In genomic region chr14:38045461-38045860, GRCh38 we compare ENCODE assay signal across 25 cellular contexts.
"Had no signal": no experiment of that assay in that cellular context is flagged by ENCODE, and none has a peak within 500 bp of the region (broad histone marks: within the 10 kb centered on the region; RNA-seq: fewer than 3 reads in every experiment).

No MANE protein-coding gene starts in this region.

- H3K27me3 ChIP-seq: colonic mucosa, dorsolateral prefrontal cortex, esophagus muscularis mucosa, esophagus squamous epithelium, foreskin keratinocyte, gastrocnemius medialis, gastroesophageal sphincter, heart left ventricle, heart right ventricle had no signal

- H3K27ac ChIP-seq: colonic mucosa, coronary artery, dorsolateral prefrontal cortex, epithelial cell of prostate, esophagus muscularis mucosa, esophagus squamous epithelium, foreskin keratinocyte, gastrocnemius medialis, gastroesophageal sphincter, heart left ventricle, heart right ventricle had no signal

- H3K27me3 Mint-ChIP-seq: dendritic cell treated with granulocyte-macrophage colony-stimulating factor and Interleukin-4, amounts not matched to agents 40 ng/mL and 50 ng/mL, for 4 days; effector memory CD8-positive, alpha-beta T cell had no signal

- H3K4me3 Mint-ChIP-seq: dendritic cell treated with granulocyte-macrophage colony-stimulating factor and Interleukin-4, amounts not matched to agents 40 ng/mL and 50 ng/mL, for 4 days; effector memory CD8-positive, alpha-beta T cell; endodermal cell had no signal

- DNase-seq: colonic mucosa; cortex of kidney; dermis blood vessel endothelial cell; dorsolateral prefrontal cortex; effector CD4-positive, alpha-beta T cell; effector CD8-positive, alpha-beta T cell; effector memory CD4-positive, alpha-beta T cell; effector memory CD8-positive, alpha-beta T cell; endodermal cell; erythroblast; esophagus squamous epithelium; foreskin fibroblast; foreskin keratinocyte; foreskin melanocyte; gastrocnemius medialis; glutamatergic neuron; head of caudate nucleus; heart left ventricle; heart right ventricle had no signal

- H3K9me3 Mint-ChIP-seq: effector memory CD8-positive, alpha-beta T cell; endodermal cell had no signal

- H3K4me1 ChIP-seq: colonic mucosa, esophagus muscularis mucosa, esophagus squamous epithelium, foreskin keratinocyte, gastrocnemius medialis, gastroesophageal sphincter, heart left ventricle had no signal

- H3K4me3 ChIP-seq: colonic mucosa, coronary artery, dorsolateral prefrontal cortex, esophagus muscularis mucosa, esophagus squamous epithelium, gastrocnemius medialis, gastroesophageal sphincter, heart left ventricle, heart right ventricle had no signal

- H3K27ac Mint-ChIP-seq: dendritic cell treated with granulocyte-macrophage colony-stimulating factor and Interleukin-4, amounts not matched to agents 40 ng/mL and 50 ng/mL, for 4 days; effector memory CD8-positive, alpha-beta T cell; endodermal cell had no signal

- H3K36me3 ChIP-seq: colonic mucosa, esophagus muscularis mucosa, esophagus squamous epithelium, gastrocnemius medialis, gastroesophageal sphincter, heart left ventricle, heart right ventricle had no signal

- ATAC-seq: effector memory CD8-positive, alpha-beta T cell; esophagus mucosa; foreskin keratinocyte; gastrocnemius medialis; gastroesophageal sphincter; heart left ventricle; heart right ventricle had no signal

- H3K9me3 ChIP-seq: colonic mucosa, esophagus squamous epithelium, gastrocnemius medialis, gastroesophageal sphincter had no signal
